Comparison of ENCODE assay signal across 8 cellular contexts in genomic region chr1:162822391-162823200, GRCh38. TPM values are rescaled to one million over a fixed set of nuclear protein-coding genes. Genes with fewer than 3 reads are reported as not detected.
DNase-seq lines count a peak whose midpoint lies in the region; ATAC-seq, FAIRE-seq and TF ChIP-seq lines count a peak whose summit lies in the region.

No MANE protein-coding gene starts in this region.

- peak overlapping the region; percentile 29 for H3K4me3 ChIP-seq in MG63
- peak overlapping the region in 11 of 12 donors; percentile 2 to 53 (median 47) for H3K4me3 ChIP-seq in heart left ventricle
- peak overlapping the region in 2 of 4 donors; percentile 11 to 33 for H3K4me3 ChIP-seq in pancreas

- DNase-seq in D341Med (ENCODE audit: low spot score), result peak; percentile 71
- peak; percentile 27 for DNase-seq in MG63
- no peak for DNase-seq in activated T-cell treated with anti-CD3 and anti-CD28 coated beads, Interleukin-2, amount 50 U/mL, for 4 hours
- peak in 3 of 5 donors; percentile 11 to 46 (median 22) for DNase-seq in heart left ventricle
- DNase-seq in pancreas, result peak in 3 of 6 donors; percentile 16 to 64 (median 56)
- no peak for DNase-seq in amniotic stem cell (lab: John Stamatoyannopoulos, UW)
- no peak for DNase-seq in H4 (ENCODE audit: low spot score)

- peak overlapping the region; percentile 51 for H3K4me3 Mint-ChIP-seq in activated T-cell treated with anti-CD3 and anti-CD28 coated beads, Interleukin-2, amount 50 U/mL, for 4 hours

- no peak overlapping the region for H3K27ac ChIP-seq in heart left ventricle
- H3K27ac ChIP-seq in pancreas, result no peak overlapping the region

- no peaks in the 10 kb centered on the region for H3K36me3 Mint-ChIP-seq in activated T-cell treated with anti-CD3 and anti-CD28 coated beads, Interleukin-2, amount 50 U/mL, for 4 hours (ENCODE audit: insufficient read depth)

- H3K4me1 ChIP-seq in heart left ventricle (peaks cover 0 to 13% (median 0%) of the 10 kb centered on the region in 12 donors), pancreas (peaks cover 0 to 5% (median 0%) of the 10 kb centered on the region in 3 donors)

- no peaks in the 10 kb centered on the region for H3K9me3 Mint-ChIP-seq in activated T-cell treated with anti-CD3 and anti-CD28 coated beads, Interleukin-2, amount 50 U/mL, for 4 hours

- no peaks in the 10 kb centered on the region for H3K9me3 ChIP-seq in MG63
- H3K9me3 ChIP-seq in heart left ventricle, result no peaks in the 10 kb centered on the region
- H3K9me3 ChIP-seq in pancreas, result no peaks in the 10 kb centered on the region

- WGBS in heart left ventricle, 4 donors, result 3 to 7% (median 4%) methylated on average over 40 to 44 of the region's 44 CpGs
- 4 to 5% methylated on average over 44 of the region's 44 CpGs for WGBS in pancreas, 2 donors

- FAIRE-seq in pancreas (lab: Jason Lieb, UNC), result no peak

- peaks cover 31% of the 10 kb centered on the region for H3K27me3 Mint-ChIP-seq in activated T-cell treated with anti-CD3 and anti-CD28 coated beads, Interleukin-2, amount 50 U/mL, for 4 hours (ENCODE audit: low read depth)

- no peaks in the 10 kb centered on the region for H3K36me3 ChIP-seq in MG63
- H3K36me3 ChIP-seq in heart left ventricle, result no peaks in the 10 kb centered on the region
- H3K36me3 ChIP-seq in pancreas, result no peaks in the 10 kb centered on the region

- TF ChIP-seq CTCF in heart left ventricle (IDR thresholded peaks at IDR 0.05) (no peak), pancreas (IDR thresholded peaks at IDR 0.05) (no peak)

- peak; percentile 32 to 49 for ATAC-seq in activated T-cell treated with anti-CD3 and anti-CD28 coated beads, Interleukin-2, amount 50 U/mL, for 4 hours
- ATAC-seq in heart left ventricle (peak in 3 of 4 donors; percentile 50 to 68 (median 67)), pancreas (peak; percentile 47 to 72 (median 58)), HG03342 (IDR thresholded peaks at IDR 0.05; ENCODE audit: unreplicated experiment) (no peak)

- peaks cover 19% of the 10 kb centered on the region for H3K4me1 Mint-ChIP-seq in activated T-cell treated with anti-CD3 and anti-CD28 coated beads, Interleukin-2, amount 50 U/mL, for 4 hours (ENCODE audit: low read depth)

- no peak for TF ChIP-seq POLR2A in heart left ventricle (IDR thresholded peaks at IDR 0.05)

- intact Hi-C loops in heart left ventricle (cut with DNase I) (no loop called here), pancreas (cut with DNase I) (no loop called here)

- H3K27me3 ChIP-seq in MG63 (no peaks in the 10 kb centered on the region), heart left ventricle (peaks cover 0 to 29% (median 9%) of the 10 kb centered on the region in 9 donors), pancreas (peaks cover 0 to 14% (median 0%) of the 10 kb centered on the region in 4 donors)

RNA-seq across cellular contexts. Expression of gene HSD17B7, which starts 32.1 kb away (rescaled TPM):
- total RNA-seq in MG63 (2014; rRNA removed; shearing (Covaris generic); ENCODE audit: low replicate concordance), result 0.49 and 5.6 TPM in 2 replicates
- 10 to 100 TPM in 2 of 3 donors, 1 to 10 TPM in 1; 10.0 to 18.0 (median 10.8) TPM for total RNA-seq in activated T-cell treated with anti-CD3 and anti-CD28 coated beads, Interleukin-2, amount 50 U/mL, for 4 hours
- total RNA-seq in heart left ventricle (1 to 10 TPM; 2.6 to 6.9 (median 4.0) TPM), pancreas (10 to 100 TPM in 1 of 6 donors, 1 to 10 TPM in 5; 4.1 to 10.8 (median 6.1) TPM)
- polyA plus RNA-seq in heart left ventricle (10 to 100 TPM in 1 of 2 donors, 1 to 10 TPM in 1; 2.7 to 15.9 TPM), pancreas (10 to 100 TPM in 1 of 2 donors, 1 to 10 TPM in 1; 7.3 to 14.2 TPM)
- total RNA-seq in H4 (2014; rRNA removed; shearing (Covaris generic)), result 17.1 and 17.5 TPM in 2 replicates

RNA-seq across cellular contexts. Expression of gene CCDC190, which starts 38.4 kb away (rescaled TPM):
- not detected in 2 replicates for total RNA-seq in MG63 (2014; rRNA removed; shearing (Covaris generic); ENCODE audit: low replicate concordance)
- total RNA-seq in activated T-cell treated with anti-CD3 and anti-CD28 coated beads, Interleukin-2, amount 50 U/mL, for 4 hours, result not detected
- 1 to 10 TPM in 1 of 9 donors, under 1 TPM in 5, not detected in 3; 0.24 to 1.2 (median 0.39) TPM for total RNA-seq in heart left ventricle
- under 1 TPM; 0.06 to 0.11 TPM for polyA plus RNA-seq in heart left ventricle
- total RNA-seq in pancreas, result not detected
- polyA plus RNA-seq in pancreas, result not detected
- total RNA-seq in H4 (2014; rRNA removed; shearing (Covaris generic)), result not detected in 2 replicates

Comparison
In these comparisons a context has a peak if more than half of its experiments do, and no peak if none do; other contexts are left out.
1. DNase-seq: peak in D341Med (single experiment), MG63 (single experiment) and heart left ventricle (3 of 5); none in activated T-cell treated with anti-CD3 and anti-CD28 coated beads, Interleukin-2, amount 50 U/mL, for 4 hours (single experiment), amniotic stem cell (single experiment) and H4 (single experiment).